In genomic region chr11:44894217-44894617, GRCh38 we compare ENCODE assay signal across 8 cellular contexts. TPM values are rescaled to one million over a fixed set of nuclear protein-coding genes. Genes with fewer than 3 reads are reported as not detected.
DNase-seq lines count a peak whose midpoint lies in the region; ATAC-seq lines count a peak whose summit lies in the region.

No MANE protein-coding gene starts in this region.

- no peak overlapping the region for H4K91ac ChIP-seq in mesenchymal stem cell (ENCODE audit: low read length)

- peaks cover 68 to 79% of the 10 kb centered on the region in 2 experiments for H3K27me3 ChIP-seq in mesenchymal stem cell (ENCODE audit: control insufficient read depth in 1 of 2, insufficient read depth in 1 of 2, low read length in 2 of 2)

- H3K4ac ChIP-seq in mesenchymal stem cell (ENCODE audit: low read depth in 1 of 2, low read length in 2 of 2): no peak overlapping the region

- WGBS in mesenchymal stem cell: 33% methylated on average over 8 of the region's 13 CpGs

- H3K4me3 ChIP-seq in mesenchymal stem cell (ENCODE audit: insufficient read depth in 1 of 2, low read depth in 1 of 2, low read length in 2 of 2): no peak overlapping the region

- H4K8ac ChIP-seq in mesenchymal stem cell (ENCODE audit: low read length): no peak overlapping the region

- H2BK15ac ChIP-seq in mesenchymal stem cell (ENCODE audit: low read depth, poor library complexity, severe bottlenecking): no peak overlapping the region

- no peaks in the 10 kb centered on the region for H3K36me3 ChIP-seq in mesenchymal stem cell (ENCODE audit: control insufficient read depth in 1 of 2, insufficient read depth in 2 of 2, low read depth in 1 of 2, low read length in 2 of 2)

- H2BK12ac ChIP-seq in mesenchymal stem cell (ENCODE audit: low read length in 2 of 2): no peak overlapping the region

- no peak overlapping the region for H3K4me2 ChIP-seq in mesenchymal stem cell (ENCODE audit: low read length, poor library complexity, severe bottlenecking)

- H3K23ac ChIP-seq in mesenchymal stem cell (ENCODE audit: low read length in 2 of 2): no peak overlapping the region

- no peak overlapping the region for H3K14ac ChIP-seq in mesenchymal stem cell (ENCODE audit: low read length in 2 of 2)

- ATAC-seq in HG02970 (IDR thresholded peaks at IDR 0.05; ENCODE audit: low FRiP score, unreplicated experiment): no peak

- H3K9ac ChIP-seq in mesenchymal stem cell (ENCODE audit: low read length): peak overlapping the region; percentile 3

- H3K9me3 ChIP-seq in mesenchymal stem cell (ENCODE audit: control insufficient read depth, low read length): peaks cover 9% of the 10 kb centered on the region

- H2AFZ ChIP-seq in mesenchymal stem cell (ENCODE audit: low read depth, low read length): peak overlapping the region; percentile 18

- peak; percentile 67 for DNase-seq in CD1c-positive myeloid dendritic cell (ENCODE audit: extremely low spot score)
- DNase-seq in H4 (ENCODE audit: low spot score): peak; percentile 80
- DNase-seq in NCI-H446 treated with DMSO at 0.1 percent for 48 hours (lab: John Stamatoyannopoulos, UW): peak; percentile 94
- peak; percentile 39 to 54 for DNase-seq in activated CD4-positive, alpha-beta T cell treated with anti-CD3 and anti-CD28 coated beads, Interleukin-2, amount 50 U/mL, for 24 hours (ENCODE audit: low read depth in 1 of 2, low spot score in 1 of 2)
- peak; percentile 28 for DNase-seq in dedifferentiated amniotic fluid mesenchymal stem cell (ENCODE audit: extremely low spot score)
- peak; percentile 66 for DNase-seq in mesenchymal stem cell
- peak; percentile 12 to 27 for DNase-seq in stimulated activated CD8-positive, alpha-beta memory T cell treated with anti-CD3 and anti-CD28 coated beads, Interleukin-2, amount 100 ng/mL, for 1 hour (ENCODE audit: low read depth in 2 of 2)

- no peak overlapping the region for H2BK120ac ChIP-seq in mesenchymal stem cell (ENCODE audit: low read depth, low read length)

- H2AK5ac ChIP-seq in mesenchymal stem cell (ENCODE audit: low read length, severe bottlenecking): no peak overlapping the region

- peaks cover 2% of the 10 kb centered on the region for H3K4me1 ChIP-seq in mesenchymal stem cell (ENCODE audit: control insufficient read depth, insufficient read depth, low read depth, low read length)

- H3K18ac ChIP-seq in mesenchymal stem cell (ENCODE audit: low read depth in 1 of 2, low read length in 2 of 2): peak overlapping the region in 1 of 2 experiments; percentile 0

- H3K79me1 ChIP-seq in mesenchymal stem cell (replicated peaks; ENCODE audit: low read length, poor library complexity, severe bottlenecking): no peaks in the 10 kb centered on the region

- H3K27ac ChIP-seq in mesenchymal stem cell (ENCODE audit: low read length, poor library complexity, severe bottlenecking): no peak overlapping the region

- H2BK5ac ChIP-seq in mesenchymal stem cell (ENCODE audit: low read depth, low read length, poor library complexity, severe bottlenecking): no peak overlapping the region

RNA-seq across cellular contexts. Expression of gene TP53I11, which starts 56.5 kb away (rescaled TPM):
- 10.4 and 13.5 TPM in 2 replicates for total RNA-seq in H4 (2014; rRNA removed; shearing (Covaris generic))
- polyA plus RNA-seq in mesenchymal stem cell (2013, experiment 1 of 2): 235 TPM
- polyA plus RNA-seq in mesenchymal stem cell (2013, experiment 2 of 2): 235 TPM

Comparison
In these comparisons a context has a peak if more than half of its experiments do, and no peak if none do; other contexts are left out.
1. DNase-seq: peak in every context shown above with its lines; median percentile 94 in NCI-H446 treated with DMSO at 0.1 percent for 48 hours; 80 in H4; 67 in CD1c-positive myeloid dendritic cell; 66 in mesenchymal stem cell; 46 in activated CD4-positive, alpha-beta T cell treated with anti-CD3 and anti-CD28 coated beads, Interleukin-2, amount 50 U/mL, for 24 hours; 28 in dedifferentiated amniotic fluid mesenchymal stem cell; 20 in stimulated activated CD8-positive, alpha-beta memory T cell treated with anti-CD3 and anti-CD28 coated beads, Interleukin-2, amount 100 ng/mL, for 1 hour.